6 cellular contexts compared by ENCODE assay signal in genomic region chr2:236454076-236454475, GRCh38.
"Had no signal": no experiment of that assay in that cellular context is flagged by ENCODE, and none has a peak within 500 bp of the region (broad histone marks: within the 10 kb centered on the region; RNA-seq: fewer than 3 reads in every experiment).

No MANE protein-coding gene starts in this region.

- H3K4me3 ChIP-seq: K562 had no signal

- H3K27ac ChIP-seq: HL-60 had no signal

- ATAC-seq: HepG2, K562 had no signal

- H3K4me1 Mint-ChIP-seq: IgD-negative memory B cell had no signal

- H3K36me3 Mint-ChIP-seq: IgD-negative memory B cell had no signal

- DNase-seq: IMR-90, KBM-7 had no signal

- H3K27ac Mint-ChIP-seq: IgD-negative memory B cell had no signal

- H3K4me3 Mint-ChIP-seq: IgD-negative memory B cell had no signal
